Comparison of ENCODE assay signal across 8 cellular contexts in the genomic region with DNA sequence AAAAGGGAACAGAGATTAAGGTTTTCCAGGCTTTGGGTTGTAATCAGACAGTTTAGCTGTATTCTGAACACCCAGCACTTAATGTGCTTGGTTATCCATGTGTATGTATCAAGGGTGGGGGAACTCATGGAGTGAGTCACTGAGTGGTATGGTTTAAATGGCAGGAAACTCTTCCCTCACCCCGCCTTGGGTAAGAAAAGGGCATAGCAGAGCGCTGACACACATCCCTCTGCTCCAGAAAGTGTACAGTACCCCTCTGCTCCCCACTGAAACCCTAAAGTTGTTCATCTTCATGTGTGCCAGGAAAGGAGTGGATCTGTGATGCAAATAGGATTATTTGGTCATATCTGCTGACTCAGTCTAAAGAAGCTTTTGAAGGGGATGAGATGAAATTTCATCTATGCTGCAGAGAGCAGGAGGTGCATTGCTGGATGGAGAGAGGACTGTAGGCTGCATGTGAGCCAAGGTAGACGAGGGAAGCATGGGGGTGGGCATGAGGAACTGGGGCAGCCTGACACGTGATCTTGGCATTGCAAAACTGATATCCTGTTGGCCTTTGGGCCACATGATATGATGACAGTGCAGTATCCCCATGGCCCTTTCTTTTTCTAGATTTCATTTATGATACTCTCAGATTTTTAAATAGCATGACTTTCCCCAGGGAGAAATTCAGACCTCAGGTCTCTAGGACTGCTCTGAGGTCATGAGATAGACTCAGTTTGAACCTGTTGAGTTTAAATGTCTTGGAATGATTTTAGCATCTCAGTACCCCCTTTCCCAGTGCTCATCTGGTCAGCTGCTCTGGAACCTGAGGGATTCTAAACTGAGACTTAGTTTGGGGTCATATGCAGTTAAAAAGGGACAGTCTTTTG.
A peak's percentile ranks its signal among the peaks of the same experiment; 100 is the strongest.
DNase-seq lines count a peak whose midpoint lies in the region; ATAC-seq and TF ChIP-seq lines count a peak whose summit lies in the region.

No MANE protein-coding gene starts in this region.

- peak overlapping the region; percentile 65 to 89 for H3K27ac ChIP-seq in lung (ENCODE audit: low read depth in 1 of 2, low read length in 1 of 2)
- peak overlapping the region in 1 of 2 donors; percentile 5 for H3K27ac ChIP-seq in ascending aorta

- H3K4me3 ChIP-seq in lung = no peak overlapping the region
- no peak overlapping the region for H3K4me3 ChIP-seq in ascending aorta

- DNase-seq in AG09319 (ENCODE audit: extremely low read depth, low read depth) (peak; percentile 46), lung (ENCODE audit: low spot score) (no peak), ascending aorta (ENCODE audit: low spot score in 2 of 2) (no peak), T-helper 9 cell (no peak)

- peak overlapping the region; percentile 69 for H3K27ac Mint-ChIP-seq in activated T-helper 17 cell treated with anti-CD3 and anti-CD28 coated beads, Interleukin-2, amount 50 U/mL, for 72 hours

- H3K9me3 Mint-ChIP-seq in activated T-helper 17 cell treated with anti-CD3 and anti-CD28 coated beads, Interleukin-2, amount 50 U/mL, for 72 hours = no peaks in the 10 kb centered on the region

- WGBS in lung, 2 donors = 37 to 39% methylated on average over 4 of the region's 4 CpGs

- no peaks in the 10 kb centered on the region for H3K9me3 ChIP-seq in lung (ENCODE audit: control insufficient read depth in 2 of 2, insufficient read depth in 1 of 2, low read length in 1 of 2)
- no peaks in the 10 kb centered on the region for H3K9me3 ChIP-seq in ascending aorta

- H3K4me3 Mint-ChIP-seq in activated T-helper 17 cell treated with anti-CD3 and anti-CD28 coated beads, Interleukin-2, amount 50 U/mL, for 72 hours = peak overlapping the region; percentile 38

- no peaks in the 10 kb centered on the region for H3K36me3 ChIP-seq in lung (ENCODE audit: control insufficient read depth in 2 of 2, insufficient read depth in 2 of 2, low read length in 2 of 2)
- no peaks in the 10 kb centered on the region for H3K36me3 ChIP-seq in ascending aorta

- intact Hi-C loops in ascending aorta (cut with DNase I) = no loop called here

- H3K36me3 Mint-ChIP-seq in activated T-helper 17 cell treated with anti-CD3 and anti-CD28 coated beads, Interleukin-2, amount 50 U/mL, for 72 hours (ENCODE audit: low read depth) = peaks cover 3% of the 10 kb centered on the region

- no peaks in the 10 kb centered on the region for H3K27me3 Mint-ChIP-seq in activated T-helper 17 cell treated with anti-CD3 and anti-CD28 coated beads, Interleukin-2, amount 50 U/mL, for 72 hours

- TF ChIP-seq CTCF in AG09319 (IDR thresholded peaks at IDR 0.05; ENCODE audit: low read depth, low read length) (no peak), lung (IDR thresholded peaks at IDR 0.05; ENCODE audit: control extremely low read depth, extremely low read depth) (no peak), ascending aorta (IDR thresholded peaks at IDR 0.05) (no peak)

- H3K27me3 ChIP-seq in lung (ENCODE audit: control insufficient read depth, insufficient read depth) (no peaks in the 10 kb centered on the region), ascending aorta (no peaks in the 10 kb centered on the region)

- H3K4me1 ChIP-seq in lung (ENCODE audit: control insufficient read depth in 2 of 2, insufficient read depth in 2 of 2, low read length in 2 of 2) (peaks cover 2 to 15% of the 10 kb centered on the region in 2 donors), ascending aorta (no peaks in the 10 kb centered on the region)

- peaks cover 14% of the 10 kb centered on the region for H3K4me1 Mint-ChIP-seq in activated T-helper 17 cell treated with anti-CD3 and anti-CD28 coated beads, Interleukin-2, amount 50 U/mL, for 72 hours

- ATAC-seq in HG02884 (IDR thresholded peaks at IDR 0.05; ENCODE audit: unreplicated experiment) = peak; percentile 18
- peak; percentile 88 for ATAC-seq in activated T-helper 17 cell treated with anti-CD3 and anti-CD28 coated beads, Interleukin-2, amount 50 U/mL, for 72 hours (replicated peaks)
- ATAC-seq in lung (ENCODE audit: insufficient read depth, low FRiP score) = peak; percentile 81
- no peak for ATAC-seq in GM18858 (IDR thresholded peaks at IDR 0.05; ENCODE audit: unreplicated experiment)
- ATAC-seq in GM21360 (IDR thresholded peaks at IDR 0.05; ENCODE audit: unreplicated experiment) = no peak

Comparison
In these comparisons a context has a peak if more than half of its experiments do, and no peak if none do; other contexts are left out.
1. ATAC-seq: peak in HG02884 (single experiment), activated T-helper 17 cell treated with anti-CD3 and anti-CD28 coated beads, Interleukin-2, amount 50 U/mL, for 72 hours (single experiment) and lung (single experiment); none in GM18858 (single experiment) and GM21360 (single experiment).